ENCODE assay signal across 18 cellular contexts in genomic region chr2:200538139-200538538, GRCh38. TPM values are rescaled to one million over a fixed set of nuclear protein-coding genes. Genes with fewer than 3 reads are reported as not detected.
DNase-seq lines count a peak whose midpoint lies in the region; ATAC-seq and TF ChIP-seq lines count a peak whose summit lies in the region.
"Had no signal": no experiment of that assay in that cellular context is flagged by ENCODE, and none has a peak within 500 bp of the region (broad histone marks: within the 10 kb centered on the region; RNA-seq: fewer than 3 reads in every experiment).

No MANE protein-coding gene starts in this region.

- H2BK5ac ChIP-seq in mesendoderm (ENCODE audit: low read length) = no peak overlapping the region

- TF ChIP-seq EP300 in SK-N-SH (IDR thresholded peaks at IDR 0.05; ENCODE audit: borderline replicate concordance in 1 of 2, low read depth in 1 of 2, low read length in 1 of 2) = no peak

- no peak overlapping the region for H3K4ac ChIP-seq in mesendoderm (ENCODE audit: low read depth, low read length)

- no peak overlapping the region for H2AK5ac ChIP-seq in mesendoderm (ENCODE audit: low read length)

- no peak; the same call in 2 of the 3 replicates for ATAC-seq in SK-N-SH treated with all-trans-retinoic acid at 6 μM for 48 hours
- ATAC-seq in stimulated activated naive CD8-positive, alpha-beta T cell treated with anti-CD3 and anti-CD28 coated beads, Interleukin-15, Interleukin-2, amounts not matched to agents 100 U/mL and 50 U/mL, for 24 hours = peak; percentile 61
- no peak for ATAC-seq in stimulated activated naive CD8-positive, alpha-beta T cell treated with anti-CD3 and anti-CD28 coated beads, Interleukin-15, amount 100 ng/mL, for 72 hours
- ATAC-seq: CD8-positive, alpha-beta T cell; GM12878 had no signal

- no peak overlapping the region for H3K4me3 Mint-ChIP-seq in stimulated activated naive CD8-positive, alpha-beta T cell treated with anti-CD3 and anti-CD28 coated beads, Interleukin-15, amount 100 ng/mL, for 72 hours
- H3K4me3 Mint-ChIP-seq: B cell; CD8-positive, alpha-beta T cell had no signal

- WGBS in SK-N-SH (ENCODE audit: low lambda C conversion rate) = 100% methylated on average over 1 of the region's 1 CpG
- WGBS in mesendoderm (ENCODE audit: extremely low coverage, insufficient coverage, low lambda C conversion rate) = no CpG with 5 or more reads among the region's 1 CpG

- H3F3A ChIP-seq in SK-N-SH (replicated peaks; ENCODE audit: insufficient read depth) = no peaks in the 10 kb centered on the region

- H3K56ac ChIP-seq in mesendoderm (ENCODE audit: low read length) = no peak overlapping the region

- no peaks in the 10 kb centered on the region for H3K27me3 Mint-ChIP-seq in stimulated activated naive CD8-positive, alpha-beta T cell treated with anti-CD3 and anti-CD28 coated beads, Interleukin-15, amount 100 ng/mL, for 72 hours
- H3K27me3 Mint-ChIP-seq: B cell had no signal

- peaks cover 1% of the 10 kb centered on the region for H3K79me1 ChIP-seq in mesendoderm (ENCODE audit: low read length)

- no peak overlapping the region for H3K18ac ChIP-seq in mesendoderm (ENCODE audit: low read length)

- TF ChIP-seq CTCF in SK-N-SH (IDR thresholded peaks at IDR 0.05) (no peak), fibroblast of lung (conservative IDR thresholded peaks at IDR 0.05 in 1 of 2, IDR thresholded peaks at IDR 0.05 in 1 of 2; ENCODE audit: low read depth in 1 of 2, low read length in 2 of 2) (no peak)

- no peaks in the 10 kb centered on the region for H4K20me1 ChIP-seq in SK-N-SH (ENCODE audit: insufficient read depth)
- H4K20me1 ChIP-seq in fibroblast of lung (ENCODE audit: control insufficient read depth, extremely low read depth, insufficient read depth, low read length) = no peaks in the 10 kb centered on the region
- H4K20me1 ChIP-seq: BLaER1 treated with 17β-estradiol and CSF1 and Interleukin-3, amounts not matched to agents 10 nM and 100 nM had no signal

- H3K36me3 ChIP-seq in SK-N-SH (replicated peaks in 1 of 2; ENCODE audit: control insufficient read depth in 1 of 2, insufficient read depth in 2 of 2, low read length in 1 of 2) (peaks cover 36 to 49% of the 10 kb centered on the region in 2 experiments), fibroblast of lung (ENCODE audit: control insufficient read depth, insufficient read depth, low read length) (peaks cover 1% of the 10 kb centered on the region), mesendoderm (ENCODE audit: control insufficient read depth, insufficient read depth, low read length) (no peaks in the 10 kb centered on the region)

- H3K4me1 ChIP-seq in SK-N-SH (ENCODE audit: control insufficient read depth in 1 of 2, insufficient read depth in 2 of 2, low read depth in 1 of 2, low read length in 1 of 2) = peaks cover 0 to 4% of the 10 kb centered on the region in 2 experiments; a peak in 3 of 4 replicates
- H3K4me1 ChIP-seq in fibroblast of lung (ENCODE audit: control insufficient read depth, extremely low read depth, insufficient read depth, low read length) = no peaks in the 10 kb centered on the region
- no peaks in the 10 kb centered on the region for H3K4me1 ChIP-seq in mesendoderm (ENCODE audit: control insufficient read depth, low read depth, low read length)
- H3K4me1 ChIP-seq: BLaER1 treated with 17β-estradiol and CSF1 and Interleukin-3, amounts not matched to agents 10 nM and 100 nM; HAP-1 had no signal

- POLR2A ChIA-PET in SK-N-SH (lab: Yijun Ruan, JAX) = no interaction called here

- no peak overlapping the region for H4K5ac ChIP-seq in mesendoderm (ENCODE audit: low read length)

- H3K4me2 ChIP-seq in SK-N-SH (0 out of 2 replicates have a peak overlapping the region, but pooled peaks have one; percentile 10), fibroblast of lung (ENCODE audit: extremely low read depth, insufficient read depth, low read length) (no peak overlapping the region), mesendoderm (ENCODE audit: low read length) (no peak overlapping the region)
- H3K4me2 ChIP-seq: BLaER1 treated with 17β-estradiol and CSF1 and Interleukin-3, amounts not matched to agents 10 nM and 100 nM had no signal

- DNase-seq in SK-N-SH (no peak), fibroblast of lung (ENCODE audit: low read depth in 2 of 2) (no peak), mesendoderm (no peak)
- no peak for DNase-seq in stimulated activated naive CD8-positive, alpha-beta T cell treated with anti-CD3 and anti-CD28 coated beads, Interleukin-15, Interleukin-2, amounts not matched to agents 100 U/mL and 50 U/mL, for 24 hours
- no peak for DNase-seq in stimulated activated naive CD8-positive, alpha-beta T cell treated with anti-CD3 and anti-CD28 coated beads, Interleukin-15, amount 100 ng/mL, for 72 hours
- no peak for DNase-seq in activated effector memory CD4-positive, alpha-beta T cell treated with anti-CD3 and anti-CD28 coated beads, Interleukin-2, amount 50 U/mL, for 16 hours
- DNase-seq: CD8-positive, alpha-beta T cell; COR-L47; DMS 273 treated with DMSO at 0.1 percent for 48 hours; DND-41; EL had no signal

- CTCF ChIA-PET in SK-N-SH (lab: Yijun Ruan, JAX) = no interaction called here

- H3K27me3 ChIP-seq in SK-N-SH (ENCODE audit: insufficient read depth) (no peaks in the 10 kb centered on the region), fibroblast of lung (ENCODE audit: control insufficient read depth, insufficient read depth, low read length) (no peaks in the 10 kb centered on the region), mesendoderm (ENCODE audit: insufficient read depth, low read length, poor library complexity) (no peaks in the 10 kb centered on the region)
- H3K27me3 ChIP-seq: BLaER1 treated with 17β-estradiol and CSF1 and Interleukin-3, amounts not matched to agents 10 nM and 100 nM had no signal

- no peaks in the 10 kb centered on the region for H3K9me2 ChIP-seq in SK-N-SH

- no peak overlapping the region for H3K23ac ChIP-seq in mesendoderm (ENCODE audit: low read length)

- no peaks in the 10 kb centered on the region for H3K4me1 Mint-ChIP-seq in stimulated activated naive CD8-positive, alpha-beta T cell treated with anti-CD3 and anti-CD28 coated beads, Interleukin-15, amount 100 ng/mL, for 72 hours
- H3K4me1 Mint-ChIP-seq: B cell had no signal

- H2BK120ac ChIP-seq in mesendoderm (ENCODE audit: low read depth, low read length) = no peak overlapping the region

- no peaks in the 10 kb centered on the region for H3K9me3 ChIP-seq in SK-N-SH
- no peaks in the 10 kb centered on the region for H3K9me3 ChIP-seq in fibroblast of lung (ENCODE audit: control insufficient read depth, insufficient read depth, low read depth, low read length)
- H3K9me3 ChIP-seq: HAP-1 had no signal

- H3K27ac ChIP-seq in SK-N-SH (ENCODE audit: low read depth in 2 of 2, low read length in 1 of 2) = peak overlapping the region in 1 of 2 experiments; percentile 73; a peak in 2 of 4 replicates
- no peak overlapping the region for H3K27ac ChIP-seq in fibroblast of lung (ENCODE audit: insufficient read depth, low read length)
- no peak overlapping the region for H3K27ac ChIP-seq in mesendoderm (ENCODE audit: low read depth, low read length)
- H3K27ac ChIP-seq: BLaER1 treated with 17β-estradiol and CSF1 and Interleukin-3, amounts not matched to agents 10 nM and 100 nM had no signal

- no peak overlapping the region for H4K8ac ChIP-seq in mesendoderm (ENCODE audit: low read depth, low read length)

- H2AFZ ChIP-seq in SK-N-SH (ENCODE audit: low read depth) (no peak overlapping the region), fibroblast of lung (ENCODE audit: low read length) (peak overlapping the region; percentile 15)

- no peak for TF ChIP-seq RAD21 in SK-N-SH (IDR thresholded peaks at IDR 0.05; ENCODE audit: low read length)

- no peak overlapping the region for H2BK15ac ChIP-seq in mesendoderm (replicated peaks; ENCODE audit: low read depth)

- no peak overlapping the region for H3K4me3 ChIP-seq in SK-N-SH (ENCODE audit: low read depth in 2 of 2, low read length in 1 of 2)
- no peak overlapping the region for H3K4me3 ChIP-seq in fibroblast of lung (replicated peaks in 1 of 4; ENCODE audit: control extremely low read depth in 1 of 4, insufficient read depth in 1 of 4, low read depth in 3 of 4, low read length in 4 of 4)
- H3K4me3 ChIP-seq in mesendoderm (ENCODE audit: low read length) = no peak overlapping the region
- H3K4me3 ChIP-seq: BLaER1 treated with 17β-estradiol and CSF1 and Interleukin-3, amounts not matched to agents 10 nM and 100 nM; GM12878; HAP-1 had no signal

- no peak overlapping the region for H3K9ac ChIP-seq in SK-N-SH
- H3K9ac ChIP-seq in fibroblast of lung (ENCODE audit: insufficient read depth, low read length) = no peak overlapping the region
- H3K9ac ChIP-seq in mesendoderm (ENCODE audit: low read length) = no peak overlapping the region
- H3K9ac ChIP-seq: BLaER1 treated with 17β-estradiol and CSF1 and Interleukin-3, amounts not matched to agents 10 nM and 100 nM had no signal

- H3K27ac Mint-ChIP-seq in stimulated activated naive CD8-positive, alpha-beta T cell treated with anti-CD3 and anti-CD28 coated beads, Interleukin-15, amount 100 ng/mL, for 72 hours = no peak overlapping the region
- H3K27ac Mint-ChIP-seq: B cell; CD8-positive, alpha-beta T cell had no signal

- H3K9me3 Mint-ChIP-seq in stimulated activated naive CD8-positive, alpha-beta T cell treated with anti-CD3 and anti-CD28 coated beads, Interleukin-15, amount 100 ng/mL, for 72 hours = no peaks in the 10 kb centered on the region
- H3K9me3 Mint-ChIP-seq: CD8-positive, alpha-beta T cell had no signal

- H3K79me2 ChIP-seq in SK-N-SH (ENCODE audit: insufficient read depth) (peaks cover 15% of the 10 kb centered on the region; the same call in 1 of the 2 replicates), fibroblast of lung (ENCODE audit: control insufficient read depth, insufficient read depth, low read length) (peaks cover 3% of the 10 kb centered on the region), mesendoderm (ENCODE audit: control insufficient read depth, insufficient read depth, low read length) (no peaks in the 10 kb centered on the region)

RNA-seq across cellular contexts. Expression of gene SGO2, which starts 12.1 kb away (rescaled TPM):
- 2.8 TPM in 2 replicates for polyA plus RNA-seq in SK-N-SH (2012; rRNA removed)
- polyA plus RNA-seq in SK-N-SH (2012; cell fraction: cytosol; rRNA removed) = 4.3 and 5.3 TPM in 2 replicates
- polyA plus RNA-seq in SK-N-SH (2012; cell fraction: nucleus; rRNA removed) = 1.3 and 1.8 TPM in 2 replicates
- total RNA-seq in fibroblast of lung = 2.8 and 5.4 TPM in 2 replicates
- polyA plus RNA-seq in fibroblast of lung = 6.9 and 15.5 TPM in 2 replicates
- 4.3 and 9.9 TPM in 2 replicates for polyA plus RNA-seq in fibroblast of lung (2012)
- polyA minus RNA-seq in fibroblast of lung (ENCODE audit: low replicate concordance) = 0.15 TPM in 1 of 2 replicates, not detected in the other
- 23.6 TPM for polyA plus RNA-seq in mesendoderm (2013, experiment 1 of 2)
- polyA plus RNA-seq in mesendoderm (2013, experiment 2 of 2) = 24.6 TPM

RNA-seq across cellular contexts. Expression of gene KCTD18, which starts 28.3 kb away (rescaled TPM):
- polyA plus RNA-seq in SK-N-SH (2012; rRNA removed) (7.1 and 8.0 TPM in 2 replicates), fibroblast of lung (9.9 and 14.0 TPM in 2 replicates)
- 9.3 and 9.8 TPM in 2 replicates for polyA plus RNA-seq in SK-N-SH (2012; cell fraction: cytosol; rRNA removed)
- 7.7 and 8.6 TPM in 2 replicates for polyA plus RNA-seq in SK-N-SH (2012; cell fraction: nucleus; rRNA removed)
- total RNA-seq in fibroblast of lung = 24.9 and 29.4 TPM in 2 replicates
- polyA plus RNA-seq in fibroblast of lung (2012) = 8.2 and 10.4 TPM in 2 replicates
- 2.5 TPM in 2 replicates for polyA minus RNA-seq in fibroblast of lung (ENCODE audit: low replicate concordance)
- 1.9 TPM for polyA plus RNA-seq in mesendoderm (2013, experiment 1 of 2)
- polyA plus RNA-seq in mesendoderm (2013, experiment 2 of 2) = 2.0 TPM

RNA-seq across cellular contexts. Expression of gene AOX1, which starts 47.7 kb away (rescaled TPM):
- polyA plus RNA-seq in SK-N-SH (2012; rRNA removed) (3.3 and 4.6 TPM in 2 replicates), fibroblast of lung (39.4 and 49.9 TPM in 2 replicates)
- 3.7 and 3.8 TPM in 2 replicates for polyA plus RNA-seq in SK-N-SH (2012; cell fraction: cytosol; rRNA removed)
- polyA plus RNA-seq in SK-N-SH (2012; cell fraction: nucleus; rRNA removed) = 2.2 and 3.9 TPM in 2 replicates
- total RNA-seq in fibroblast of lung = 65.1 and 81.4 TPM in 2 replicates
- polyA plus RNA-seq in fibroblast of lung (2012) = 28.8 and 38.8 TPM in 2 replicates
- 80.1 and 86.9 TPM in 2 replicates for polyA minus RNA-seq in fibroblast of lung (ENCODE audit: low replicate concordance)
- polyA plus RNA-seq in mesendoderm (2013, experiment 1 of 2) = 1.2 TPM
- 1.3 TPM for polyA plus RNA-seq in mesendoderm (2013, experiment 2 of 2)
- total RNA-seq: B cell; CD8-positive, alpha-beta T cell; G401; HT-29 had no signal
